Comparison of ENCODE assay signal across 22 cellular contexts in genomic region chr22:40766956-40767355, GRCh38.
"Had no signal": no experiment of that assay in that cellular context is flagged by ENCODE, and none has a peak within 500 bp of the region (broad histone marks: within the 10 kb centered on the region; RNA-seq: fewer than 3 reads in every experiment).

No MANE protein-coding gene starts in this region.

- H3K4me2 ChIP-seq: neural progenitor cell had no signal

- H3K9me3 ChIP-seq: lower lobe of right lung, right atrium auricular region, testis, tibial artery, upper lobe of left lung had no signal

- ATAC-seq: effector memory CD8-positive, alpha-beta T cell; left colon; left ventricle myocardium superior; lower lobe of right lung; natural killer cell treated with Interleukin-12 subunit alpha and Interleukin-12 subunit beta and Interleukin-15 and Interleukin-18, amount 100 ng/mL, for 72 hours; sciatic nerve; stimulated activated effector memory CD8-positive, alpha-beta T cell treated with anti-CD3 and anti-CD28 coated beads, Interleukin-12 subunit alpha, Interleukin-12 subunit beta, amount 100 ng/mL, for 72 hours; stimulated activated naive CD8-positive, alpha-beta T cell treated with anti-CD3 and anti-CD28 coated beads, Interleukin-15, Interleukin-2, amounts not matched to agents 100 U/mL and 50 U/mL, for 24 hours had no signal

- H3K27me3 ChIP-seq: neural progenitor cell, right atrium auricular region, testis, tibial artery, upper lobe of left lung had no signal

- H3K4me3 ChIP-seq: lower lobe of right lung, neural progenitor cell, right atrium auricular region, testis, tibial artery, upper lobe of left lung had no signal

- H3K36me3 ChIP-seq: neural progenitor cell had no signal

- H3K4me3 Mint-ChIP-seq: effector memory CD8-positive, alpha-beta T cell; natural killer cell treated with Interleukin-12 subunit alpha and Interleukin-12 subunit beta and Interleukin-15 and Interleukin-18, amount 100 ng/mL, for 72 hours; neural progenitor cell; stimulated activated effector memory CD8-positive, alpha-beta T cell treated with anti-CD3 and anti-CD28 coated beads, Interleukin-12 subunit alpha, Interleukin-12 subunit beta, amount 100 ng/mL, for 72 hours had no signal

- H3K27ac ChIP-seq: lower lobe of right lung, neural progenitor cell, parathyroid adenoma, right atrium auricular region, testis, tibial artery, upper lobe of left lung had no signal

- H3K79me2 ChIP-seq: parathyroid adenoma had no signal

- H3K9me3 Mint-ChIP-seq: effector memory CD8-positive, alpha-beta T cell; naive B cell; natural killer cell treated with Interleukin-12 subunit alpha and Interleukin-12 subunit beta and Interleukin-15 and Interleukin-18, amount 100 ng/mL, for 72 hours; neural progenitor cell; stimulated activated effector memory CD8-positive, alpha-beta T cell treated with anti-CD3 and anti-CD28 coated beads, Interleukin-12 subunit alpha, Interleukin-12 subunit beta, amount 100 ng/mL, for 72 hours had no signal

- H2AFZ ChIP-seq: neural progenitor cell, parathyroid adenoma had no signal

- H3K4me1 ChIP-seq: lower lobe of right lung, neural progenitor cell, parathyroid adenoma, right atrium auricular region, testis, tibial artery, upper lobe of left lung had no signal

- DNase-seq: cerebellar nuclear complex; cortex of kidney; effector memory CD8-positive, alpha-beta T cell; kidney; left colon; left ventricle myocardium superior; lower lobe of right lung; naive B cell; stimulated activated CD4-positive, alpha-beta T cell treated with anti-CD3 and anti-CD28 coated beads, Interleukin-2, amount 100 ng/mL, for 24 hours; stimulated activated CD4-positive, alpha-beta T cell treated with anti-CD3 and anti-CD28 coated beads, Interleukin-4, amount 100 ng/mL, for 24 hours; stimulated activated naive CD8-positive, alpha-beta T cell treated with anti-CD3 and anti-CD28 coated beads, Interleukin-15, Interleukin-2, amounts not matched to agents 100 U/mL and 50 U/mL, for 24 hours; substantia nigra; testis; tibial artery; upper lobe of left lung had no signal

- H3K27ac Mint-ChIP-seq: natural killer cell treated with Interleukin-12 subunit alpha and Interleukin-12 subunit beta and Interleukin-15 and Interleukin-18, amount 100 ng/mL, for 72 hours; neural progenitor cell; progenitor cell of endocrine pancreas had no signal

- H3K4me1 Mint-ChIP-seq: neural progenitor cell had no signal

- H3K27me3 Mint-ChIP-seq: effector memory CD8-positive, alpha-beta T cell; naive B cell; natural killer cell treated with Interleukin-12 subunit alpha and Interleukin-12 subunit beta and Interleukin-15 and Interleukin-18, amount 100 ng/mL, for 72 hours; progenitor cell of endocrine pancreas had no signal
